10 cellular contexts compared by ENCODE assay signal in genomic region chr16:89332248-89333245, GRCh38.
DNase-seq lines count a peak whose midpoint lies in the region; ATAC-seq and TF ChIP-seq lines count a peak whose summit lies in the region.
"Had no signal": no experiment of that assay in that cellular context is flagged by ENCODE, and none has a peak within 500 bp of the region (broad histone marks: within the 10 kb centered on the region; RNA-seq: fewer than 3 reads in every experiment).

No MANE protein-coding gene starts in this region.

- no peak for ATAC-seq in CD4-positive, alpha-beta T cell (ENCODE audit: poor library complexity)
- ATAC-seq in natural killer cell (no peak), GM18907 (IDR thresholded peaks at IDR 0.05; ENCODE audit: unreplicated experiment) (no peak)

- POLR2A ChIA-PET in CD4-positive, alpha-beta T cell (lab: Charles Lee): no interaction called here

- H3K27me3 ChIP-seq in CD4-positive, alpha-beta T cell (ENCODE audit: control insufficient read depth, insufficient read depth, low read length): no peaks in the 10 kb centered on the region
- H3K27me3 ChIP-seq in brain microvascular endothelial cell (replicated peaks): no peaks in the 10 kb centered on the region

- peak overlapping the region; percentile 80 for H3K27ac Mint-ChIP-seq in CD4-positive, alpha-beta T cell
- H3K27ac Mint-ChIP-seq in HFFc6: peak overlapping the region; percentile 72
- H3K27ac Mint-ChIP-seq in natural killer cell: peak overlapping the region; percentile 70 to 72

- H3K4me1 Mint-ChIP-seq in CD4-positive, alpha-beta T cell (ENCODE audit: low read depth): peaks cover 76% of the 10 kb centered on the region
- H3K4me1 Mint-ChIP-seq in HFFc6 (ENCODE audit: low read depth) (peaks cover 73% of the 10 kb centered on the region), natural killer cell (peaks cover 64 to 70% of the 10 kb centered on the region in 2 donors)

- H3K27me3 Mint-ChIP-seq in CD4-positive, alpha-beta T cell: no peaks in the 10 kb centered on the region
- H3K27me3 Mint-ChIP-seq in HFFc6 (ENCODE audit: insufficient read depth) (peaks cover 7% of the 10 kb centered on the region), natural killer cell (ENCODE audit: low read depth in 2 of 2) (no peaks in the 10 kb centered on the region)

- intact Hi-C loops in CD4-positive, alpha-beta T cell (cut with DNase I, micrococcal nuclease): loop anchor here (1.0 to 10.0 kb wide), 7 partner anchors 35 to 312 kb away; partner anchors contain the start of gene SPG7 (in 1 of the 2)
- intact Hi-C loops in natural killer cell (cut with micrococcal nuclease): loop anchor here (1.0 to 5.0 kb wide), 3 partner anchors 155 to 225 kb away; partner anchors contain the start of gene SPG7

- no peaks in the 10 kb centered on the region for H3K36me3 ChIP-seq in brain microvascular endothelial cell (replicated peaks)

- CTCF ChIA-PET in CD4-positive, alpha-beta T cell (lab: Charles Lee): interaction anchor here (0.6 kb wide), 1 partner anchor 196 kb away, joined by 3 read pairs; no protein-coding TSS in a partner anchor

- peak overlapping the region; percentile 31 for H3K4me3 Mint-ChIP-seq in CD4-positive, alpha-beta T cell
- H3K4me3 Mint-ChIP-seq in HFFc6 (peak overlapping the region; percentile 15; the same call in 1 of the 2 replicates), natural killer cell (peak overlapping the region; percentile 55)

- no peaks in the 10 kb centered on the region for H3K9me3 Mint-ChIP-seq in CD4-positive, alpha-beta T cell
- H3K9me3 Mint-ChIP-seq in HFFc6: no peaks in the 10 kb centered on the region
- H3K9me3 Mint-ChIP-seq in natural killer cell: no peaks in the 10 kb centered on the region

- no peaks in the 10 kb centered on the region for H3K9me3 ChIP-seq in CD4-positive, alpha-beta T cell (ENCODE audit: control insufficient read depth, low read length)

- in situ Hi-C loops in brain microvascular endothelial cell (cut with HindIII; ENCODE audit: low pct_ligation_motif_present, low sequenced_read_pairs): no loop called here

- no peak for DNase-seq in CD4-positive, alpha-beta T cell
- no peak for DNase-seq in HFFc6
- no peak for DNase-seq in brain microvascular endothelial cell
- DNase-seq in natural killer cell: no peak
- no peak for DNase-seq in NCI-H1092 (lab: John Stamatoyannopoulos, UW)
- no peak for DNase-seq in NCI-H526 (lab: John Stamatoyannopoulos, UW)
- DNase-seq: NCI-H1092 treated with DMSO at 0.1 percent for 48 hours; NK-92 treated with Interleukin-12 subunit alpha and Interleukin-12 subunit beta, amount 100 ng/mL, for 24 hours had no signal

- H3K36me3 Mint-ChIP-seq in CD4-positive, alpha-beta T cell (ENCODE audit: low read depth): peaks cover 6% of the 10 kb centered on the region
- peaks cover 8% of the 10 kb centered on the region; the same call in 1 of the 2 replicates for H3K36me3 Mint-ChIP-seq in HFFc6 (ENCODE audit: low read depth)
- no peaks in the 10 kb centered on the region for H3K36me3 Mint-ChIP-seq in natural killer cell

- no peak overlapping the region for H3K4me3 ChIP-seq in brain microvascular endothelial cell (ENCODE audit: low read depth, low read length)
- H3K4me3 ChIP-seq: lung had no signal

- no peak overlapping the region for H3K27ac ChIP-seq in CD4-positive, alpha-beta T cell (ENCODE audit: low read depth, low read length)
- peak overlapping the region; percentile 91 for H3K27ac ChIP-seq in brain microvascular endothelial cell

- TF ChIP-seq CTCF in CD4-positive, alpha-beta T cell (IDR thresholded peaks at IDR 0.05): no peak
- TF ChIP-seq CTCF in HFFc6 (IDR thresholded peaks at IDR 0.05) (no peak; the same call in 1 of the 2 replicates), brain microvascular endothelial cell (IDR thresholded peaks at IDR 0.05; ENCODE audit: low read depth, low read length, missing control alignments) (peak; percentile 27), natural killer cell (IDR thresholded peaks at IDR 0.05) (no peak)
